ENCODE assay signal across 21 cellular contexts in genomic region chr13:71632721-71633120, GRCh38.
"Had no signal": no experiment of that assay in that cellular context is flagged by ENCODE, and none has a peak within 500 bp of the region (broad histone marks: within the 10 kb centered on the region; RNA-seq: fewer than 3 reads in every experiment).

No MANE protein-coding gene starts in this region.

- H3K27ac ChIP-seq: coronary artery, dorsolateral prefrontal cortex, epithelial cell of prostate, esophagus muscularis mucosa, gastroesophageal sphincter, hepatocyte, parathyroid adenoma, psoas muscle, sigmoid colon, stomach, thoracic aorta, transverse colon had no signal

- H3K36me3 ChIP-seq: esophagus muscularis mucosa, gastroesophageal sphincter, sigmoid colon, stomach, thoracic aorta, transverse colon had no signal

- DNase-seq: dorsolateral prefrontal cortex; effector CD8-positive, alpha-beta T cell; left colon; mesendoderm; mucosa of descending colon; natural killer cell; occipital lobe; psoas muscle; sigmoid colon; stimulated activated naive CD4-positive, alpha-beta T cell; stomach; substantia nigra; transverse colon had no signal

- H3K4me3 ChIP-seq: coronary artery, dorsolateral prefrontal cortex, esophagus muscularis mucosa, gastroesophageal sphincter, hepatocyte, mucosa of descending colon, psoas muscle, sigmoid colon, skin epidermis, stomach, thoracic aorta, transverse colon had no signal

- H3K36me3 Mint-ChIP-seq: natural killer cell had no signal

- H3K27me3 ChIP-seq: dorsolateral prefrontal cortex, esophagus muscularis mucosa, gastroesophageal sphincter, hepatocyte, sigmoid colon, stomach, transverse colon had no signal

- H3K27ac Mint-ChIP-seq: natural killer cell had no signal

- H3K4me3 Mint-ChIP-seq: natural killer cell had no signal

- H3K4me1 Mint-ChIP-seq: natural killer cell had no signal

- H3K9me3 ChIP-seq: esophagus muscularis mucosa, gastroesophageal sphincter, mucosa of descending colon, psoas muscle, sigmoid colon, stomach, thoracic aorta, transverse colon had no signal

- H3K4me1 ChIP-seq: esophagus muscularis mucosa, gastroesophageal sphincter, parathyroid adenoma, psoas muscle, sigmoid colon, transverse colon had no signal
